ENCODE assay signal across 1 cellular context in the genomic region with DNA sequence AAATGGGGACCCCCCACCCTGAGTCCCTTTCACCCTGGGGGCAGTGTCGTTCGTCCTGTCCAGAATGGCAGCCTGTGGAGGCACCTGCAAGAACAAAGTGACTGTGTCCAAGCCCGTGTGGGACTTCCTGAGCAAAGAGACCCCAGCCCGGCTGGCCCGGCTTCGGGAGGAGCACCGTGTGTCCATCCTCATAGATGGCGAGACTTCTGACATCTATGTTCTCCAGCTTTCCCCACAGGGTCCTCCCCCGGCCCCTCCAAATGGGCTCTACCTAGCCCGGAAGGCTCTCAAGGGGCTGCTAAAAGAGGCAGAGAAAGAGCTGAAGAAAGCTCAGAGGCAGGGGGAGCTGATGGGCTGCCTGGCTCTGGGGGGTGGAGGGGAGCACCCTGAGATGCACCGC.
TF ChIP-seq lines count a peak whose summit lies in the region.

No MANE protein-coding gene starts in this region.

TF ChIP-seq in GM23338, 12 proteins besides CTCF, POLR2A, EP300 and RAD21:
- TF ChIP-seq NANOG (IDR thresholded peaks at IDR 0.05; ENCODE audit: borderline replicate concordance) = no peak
